29 cellular contexts compared by ENCODE assay signal in genomic region chr12:124312601-124313000, GRCh38. TPM values are rescaled to one million over a fixed set of nuclear protein-coding genes. Genes with fewer than 3 reads are reported as not detected.
"Had no signal": no experiment of that assay in that cellular context is flagged by ENCODE, and none has a peak within 500 bp of the region (broad histone marks: within the 10 kb centered on the region; RNA-seq: fewer than 3 reads in every experiment).

No MANE protein-coding gene starts in this region.

- H3K36me3 ChIP-seq: esophagus squamous epithelium, gastrocnemius medialis, heart right ventricle, left ventricle myocardium inferior, lower lobe of right lung had no signal

- H3K27me3 ChIP-seq: dorsolateral prefrontal cortex, esophagus squamous epithelium, gastrocnemius medialis, heart right ventricle had no signal

- H3K9me3 ChIP-seq: esophagus squamous epithelium, gastrocnemius medialis, heart right ventricle, left ventricle myocardium inferior, lower lobe of right lung, mucosa of descending colon had no signal

- FAIRE-seq: colon, kidney had no signal

- H3K27ac ChIP-seq: coronary artery, dorsolateral prefrontal cortex, epithelial cell of prostate, esophagus squamous epithelium, gastrocnemius medialis, heart right ventricle, left ventricle myocardium inferior, lower lobe of right lung had no signal

- DNase-seq: dermis blood vessel endothelial cell; dorsolateral prefrontal cortex; effector CD4-positive, alpha-beta T cell; effector memory CD4-positive, alpha-beta T cell; erythroblast; esophagus squamous epithelium; foreskin fibroblast; foreskin melanocyte; gastrocnemius medialis; glutamatergic neuron; head of caudate nucleus; heart right ventricle; hippocampal formation; immature natural killer cell; islet precursor cell; kidney; kidney glomerular epithelial cell; left colon; left ventricle myocardium inferior; lower lobe of right lung; mesenchymal stem cell; mucosa of descending colon; naive B cell had no signal

- ATAC-seq: esophagus mucosa, gastrocnemius medialis, heart right ventricle, left colon, left lobe of liver, lower lobe of right lung, mucosa of descending colon had no signal

- H3K4me1 ChIP-seq: esophagus squamous epithelium, gastrocnemius medialis, heart right ventricle, left ventricle myocardium inferior, lower lobe of right lung had no signal

- H3K4me3 ChIP-seq: coronary artery, dorsolateral prefrontal cortex, esophagus squamous epithelium, gastrocnemius medialis, heart right ventricle, left ventricle myocardium inferior, lower lobe of right lung, mucosa of descending colon had no signal

RNA-seq across cellular contexts. Expression of gene RFLNA, which starts 17.7 kb away (rescaled TPM):
- total RNA-seq: esophagus mucosa, left lobe of liver, mesenteric fat pad had no signal
- polyA plus RNA-seq: immature natural killer cell had no signal
